8 cellular contexts compared by ENCODE assay signal in genomic region chr3:172152869-172153268, GRCh38.
DNase-seq lines count a peak whose midpoint lies in the region; ATAC-seq and TF ChIP-seq lines count a peak whose summit lies in the region.

No MANE protein-coding gene starts in this region.

- no peak overlapping the region for H3K14ac ChIP-seq in H9 (ENCODE audit: insufficient read depth, low read length)

- H3K23ac ChIP-seq in H9 (ENCODE audit: insufficient read length, low read depth, low read length): no peak overlapping the region

- H3K27me3 ChIP-seq in H9 (ENCODE audit: insufficient read depth, low read length) (no peaks in the 10 kb centered on the region), heart left ventricle (no peaks in the 10 kb centered on the region), gastrocnemius medialis (no peaks in the 10 kb centered on the region)

- H3K36me3 ChIP-seq in heart left ventricle: no peaks in the 10 kb centered on the region
- H3K36me3 ChIP-seq in gastrocnemius medialis: no peaks in the 10 kb centered on the region

- intact Hi-C loops in heart left ventricle (cut with DNase I): loop anchor here in 2 of 10 donors (10.0 kb wide), 2 partner anchors 52 to 108 kb away; no protein-coding TSS in a partner anchor
- intact Hi-C loops in gastrocnemius medialis (cut with DNase I; ENCODE audit: low total_unique reads): no loop called here

- H4K20me1 ChIP-seq in H9 (ENCODE audit: control insufficient read depth, insufficient read depth, insufficient read length): no peaks in the 10 kb centered on the region

- TF ChIP-seq POLR2A in heart left ventricle (IDR thresholded peaks at IDR 0.05) (no peak), gastrocnemius medialis (IDR thresholded peaks at IDR 0.05) (no peak)

- no peak overlapping the region for H2BK5ac ChIP-seq in H9 (ENCODE audit: insufficient read length, low read length)

- no peak for TF ChIP-seq CTCF in H9 (conservative IDR thresholded peaks at IDR 0.05)
- TF ChIP-seq CTCF in VCaP (conservative IDR thresholded peaks at IDR 0.05): no peak
- TF ChIP-seq CTCF in heart left ventricle (IDR thresholded peaks at IDR 0.05): no peak
- TF ChIP-seq CTCF in gastrocnemius medialis (IDR thresholded peaks at IDR 0.05 in 4 of 5, conservative IDR thresholded peaks at IDR 0.05 in 1 of 5): no peak

- DNase-seq in H9: no peak
- DNase-seq in heart left ventricle: peak in 3 of 5 donors; percentile 38 to 68 (median 39)
- DNase-seq in gastrocnemius medialis: no peak
- no peak for DNase-seq in NOMO-1 treated with dmso at 0.1 percent for 144 hours (lab: John Stamatoyannopoulos, UW; ENCODE audit: unreplicated experiment)
- no peak for DNase-seq in activated CD4-positive, CD25-positive, alpha-beta regulatory T cell (lab: John Stamatoyannopoulos, UW)

- no peak overlapping the region for H3T11ph ChIP-seq in H9 (ENCODE audit: low read length)

- H3K23me2 ChIP-seq in H9 (ENCODE audit: insufficient read length, low read depth, low read length, poor library complexity, severe bottlenecking): no peaks in the 10 kb centered on the region

- H2AFZ ChIP-seq in H9 (ENCODE audit: low read length): no peak overlapping the region

- peak; percentile 3 to 57 (median 27) for ATAC-seq in heart left ventricle
- ATAC-seq in gastrocnemius medialis: peak; percentile 13 to 15
- ATAC-seq in GM18870 (IDR thresholded peaks at IDR 0.05; ENCODE audit: unreplicated experiment): no peak
- no peak for ATAC-seq in HG03039 (IDR thresholded peaks at IDR 0.05; ENCODE audit: unreplicated experiment)

- peaks cover 8% of the 10 kb centered on the region; the same call in 1 of the 2 replicates for H3K79me2 ChIP-seq in H9 (ENCODE audit: insufficient read depth, low read length)

- peak overlapping the region in 1 of 2 experiments; percentile 11; a peak in 2 of 5 replicates for H3K4me3 Mint-ChIP-seq in H9

- no peak overlapping the region for H2BK15ac ChIP-seq in H9 (ENCODE audit: low read depth, low read length)

- H3K27ac Mint-ChIP-seq in H9: peak overlapping the region; percentile 31 to 91 (median 70)

- H3K4me3 ChIP-seq in heart left ventricle (peak overlapping the region in 3 of 12 donors; percentile 5 to 25 (median 9)), gastrocnemius medialis (peak overlapping the region in 2 of 4 donors; percentile 6 to 7)

- no peak overlapping the region for H2AK5ac ChIP-seq in H9 (ENCODE audit: insufficient read length, low read length)

- H3K27ac ChIP-seq in H9 (ENCODE audit: insufficient read length, low read depth, low read length) (peak overlapping the region; percentile 40), VCaP (peak overlapping the region; percentile 42; the same call in 1 of the 2 replicates), heart left ventricle (peak overlapping the region; percentile 69 to 90 (median 86)), gastrocnemius medialis (peak overlapping the region; percentile 83 to 91 (median 84))

- H2BK20ac ChIP-seq in H9 (ENCODE audit: low read depth, low read length, poor library complexity, severe bottlenecking): no peak overlapping the region

- no peaks in the 10 kb centered on the region for H3K27me3 Mint-ChIP-seq in H9 (ENCODE audit: low read depth)

- H3K79me1 ChIP-seq in H9 (ENCODE audit: insufficient read depth, low read depth, low read length, poor library complexity, severe bottlenecking): no peaks in the 10 kb centered on the region

- H3K4me1 ChIP-seq in H9 (ENCODE audit: insufficient read depth, low read length) (peaks cover 25% of the 10 kb centered on the region), heart left ventricle (peaks cover 22 to 85% (median 61%) of the 10 kb centered on the region in 12 donors), gastrocnemius medialis (peaks cover 78 to 79% of the 10 kb centered on the region in 2 donors)

- no peaks in the 10 kb centered on the region for H3K9me3 Mint-ChIP-seq in H9

- H3K18ac ChIP-seq in H9 (ENCODE audit: insufficient read length, low read depth, low read length): no peak overlapping the region

- H4K8ac ChIP-seq in H9 (replicated peaks; ENCODE audit: insufficient read length, low read depth, low read length): no peak overlapping the region

- H3K4me2 ChIP-seq in H9 (ENCODE audit: insufficient read depth, insufficient read length, low read length): no peak overlapping the region

- H3K56ac ChIP-seq in H9 (ENCODE audit: insufficient read length, low read depth, low read length): no peak overlapping the region

- no peak overlapping the region for H3K4ac ChIP-seq in H9 (ENCODE audit: low read depth, low read length)

- H4K5ac ChIP-seq in H9 (ENCODE audit: insufficient read length, low read depth, low read length): no peak overlapping the region

- no peak overlapping the region for H4K91ac ChIP-seq in H9 (ENCODE audit: insufficient read length, low read depth, low read length)

- H2BK120ac ChIP-seq in H9 (ENCODE audit: low read depth, low read length, poor library complexity, severe bottlenecking): no peak overlapping the region

- H3K9ac ChIP-seq in H9 (ENCODE audit: extremely low read depth, insufficient read length, low read length): no peak overlapping the region

- no peaks in the 10 kb centered on the region for H3K9me3 ChIP-seq in H9 (ENCODE audit: control insufficient read depth, low read depth, low read length)
- H3K9me3 ChIP-seq in heart left ventricle: peaks cover 0 to 1% (median 0%) of the 10 kb centered on the region in 12 donors
- no peaks in the 10 kb centered on the region for H3K9me3 ChIP-seq in gastrocnemius medialis

- H3K4me1 Mint-ChIP-seq in H9: peaks cover 71 to 74% of the 10 kb centered on the region in 2 experiments

- in situ Hi-C loops in gastrocnemius medialis (cut with MboI; ENCODE audit: low sequenced_read_pairs in 4 of 4): no loop called here

- no peak overlapping the region for H2BK12ac ChIP-seq in H9 (ENCODE audit: insufficient read length, low read depth, low read length)

- no CpG with 5 or more reads among the region's 7 CpGs for WGBS in H9 (ENCODE audit: extremely low coverage, insufficient read length, low lambda C conversion rate)
- 13 to 30% (median 17%) methylated on average over 7 of the region's 7 CpGs for WGBS in heart left ventricle, 4 donors

- H3K36me3 Mint-ChIP-seq in H9 (ENCODE audit: insufficient read depth in 1 of 3, low read depth in 3 of 3): no peaks in the 10 kb centered on the region; a peak in 2 of 7 replicates

Comparison
In these comparisons a context has a peak if more than half of its experiments do, and no peak if none do; other contexts are left out.
1. DNase-seq: peak in heart left ventricle (3 of 5); none in H9 (single experiment), gastrocnemius medialis (0 of 2), NOMO-1 treated with dmso at 0.1 percent for 144 hours (single experiment) and activated CD4-positive, CD25-positive, alpha-beta regulatory T cell (0 of 4).
2. ATAC-seq: peak in heart left ventricle (4 of 4) and gastrocnemius medialis (2 of 2); none in GM18870 (single experiment) and HG03039 (single experiment).
3. Peak in every context shown above with its lines, with median percentiles within 50 percentile points of each other: H3K27ac ChIP-seq.